Comparison of ENCODE assay signal across 1 cellular context in genomic region chr16:50393461-50394214, GRCh38.
TF ChIP-seq lines count a peak whose summit lies in the region.

No MANE protein-coding gene starts in this region.

TF ChIP-seq in K562, 482 proteins besides CTCF, POLR2A, EP300 and RAD21 (continued from another document):
- TF ChIP-seq, protein P1, sequence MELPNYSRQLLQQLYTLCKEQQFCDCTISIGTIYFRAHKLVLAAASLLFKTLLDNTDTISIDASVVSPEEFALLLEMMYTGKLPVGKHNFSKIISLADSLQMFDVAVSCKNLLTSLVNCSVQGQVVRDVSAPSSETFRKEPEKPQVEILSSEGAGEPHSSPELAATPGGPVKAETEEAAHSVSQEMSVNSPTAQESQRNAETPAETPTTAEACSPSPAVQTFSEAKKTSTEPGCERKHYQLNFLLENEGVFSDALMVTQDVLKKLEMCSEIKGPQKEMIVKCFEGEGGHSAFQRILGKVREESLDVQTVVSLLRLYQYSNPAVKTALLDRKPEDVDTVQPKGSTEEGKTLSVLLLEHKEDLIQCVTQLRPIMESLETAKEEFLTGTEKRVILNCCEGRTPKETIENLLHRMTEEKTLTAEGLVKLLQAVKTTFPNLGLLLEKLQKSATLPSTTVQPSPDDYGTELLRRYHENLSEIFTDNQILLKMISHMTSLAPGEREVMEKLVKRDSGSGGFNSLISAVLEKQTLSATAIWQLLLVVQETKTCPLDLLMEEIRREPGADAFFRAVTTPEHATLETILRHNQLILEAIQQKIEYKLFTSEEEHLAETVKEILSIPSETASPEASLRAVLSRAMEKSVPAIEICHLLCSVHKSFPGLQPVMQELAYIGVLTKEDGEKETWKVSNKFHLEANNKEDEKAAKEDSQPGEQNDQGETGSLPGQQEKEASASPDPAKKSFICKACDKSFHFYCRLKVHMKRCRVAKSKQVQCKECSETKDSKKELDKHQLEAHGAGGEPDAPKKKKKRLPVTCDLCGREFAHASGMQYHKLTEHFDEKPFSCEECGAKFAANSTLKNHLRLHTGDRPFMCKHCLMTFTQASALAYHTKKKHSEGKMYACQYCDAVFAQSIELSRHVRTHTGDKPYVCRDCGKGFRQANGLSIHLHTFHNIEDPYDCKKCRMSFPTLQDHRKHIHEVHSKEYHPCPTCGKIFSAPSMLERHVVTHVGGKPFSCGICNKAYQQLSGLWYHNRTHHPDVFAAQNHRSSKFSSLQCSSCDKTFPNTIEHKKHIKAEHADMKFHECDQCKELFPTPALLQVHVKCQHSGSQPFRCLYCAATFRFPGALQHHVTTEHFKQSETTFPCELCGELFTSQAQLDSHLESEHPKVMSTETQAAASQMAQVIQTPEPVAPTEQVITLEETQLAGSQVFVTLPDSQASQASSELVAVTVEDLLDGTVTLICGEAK (IDR thresholded peaks at IDR 0.05), result no peak
- TF ChIP-seq, protein P1 (CRISPR knock-in tag; IDR thresholded peaks at IDR 0.05), result no peak
- TF ChIP-seq ZC3H11A (IDR thresholded peaks at IDR 0.05; ENCODE audit: low read depth, low read length), result no peak
- 0 out of 2 replicates have a peak, but pooled peaks have one; percentile 49 for TF ChIP-seq ADNP (tag; IDR thresholded peaks at IDR 0.05)
- no peak for TF ChIP-seq ZC3H4 (CRISPR knock-in tag; IDR thresholded peaks at IDR 0.05; ENCODE audit: borderline replicate concordance)
- TF ChIP-seq CBX3 (IDR thresholded peaks at IDR 0.05; ENCODE audit: borderline replicate concordance in 1 of 2, low read length in 2 of 2), result no peak
- TF ChIP-seq CCNT2 (IDR thresholded peaks at IDR 0.05; ENCODE audit: borderline replicate concordance, extremely low read depth, insufficient read length, low read depth, low read length), result no peak
- no peak for TF ChIP-seq ILF3 (IDR thresholded peaks at IDR 0.05; ENCODE audit: borderline replicate concordance)
- TF ChIP-seq HDAC2 (IDR thresholded peaks at IDR 0.05), result peak; percentile 50; the same call in 1 of the 2 replicates
- peak; percentile 77 for TF ChIP-seq RBM25 (IDR thresholded peaks at IDR 0.05; ENCODE audit: low read depth, low read length, severe bottlenecking)
- TF ChIP-seq MEF2A (IDR thresholded peaks at IDR 0.05; ENCODE audit: control insufficient read depth, low read depth, low read length), result no peak
- TF ChIP-seq, protein P2, sequence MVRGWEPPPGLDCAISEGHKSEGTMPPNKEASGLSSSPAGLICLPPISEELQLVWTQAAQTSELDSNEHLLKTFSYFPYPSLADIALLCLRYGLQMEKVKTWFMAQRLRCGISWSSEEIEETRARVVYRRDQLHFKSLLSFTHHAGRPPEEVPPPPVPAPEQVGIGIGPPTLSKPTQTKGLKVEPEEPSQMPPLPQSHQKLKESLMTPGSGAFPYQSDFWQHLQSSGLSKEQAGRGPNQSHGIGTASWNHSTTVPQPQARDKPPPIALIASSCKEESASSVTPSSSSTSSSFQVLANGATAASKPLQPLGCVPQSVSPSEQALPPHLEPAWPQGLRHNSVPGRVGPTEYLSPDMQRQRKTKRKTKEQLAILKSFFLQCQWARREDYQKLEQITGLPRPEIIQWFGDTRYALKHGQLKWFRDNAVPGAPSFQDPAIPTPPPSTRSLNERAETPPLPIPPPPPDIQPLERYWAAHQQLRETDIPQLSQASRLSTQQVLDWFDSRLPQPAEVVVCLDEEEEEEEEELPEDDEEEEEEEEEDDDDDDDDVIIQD (CRISPR knock-in tag; IDR thresholded peaks at IDR 0.05), result no peak
- no peak for TF ChIP-seq NR0B1 (IDR thresholded peaks at IDR 0.05; ENCODE audit: partially characterized antibody)
- TF ChIP-seq TBL1XR1 (IDR thresholded peaks at IDR 0.05; ENCODE audit: low read length in 2 of 2), result no peak
- TF ChIP-seq STAT5A (IDR thresholded peaks at IDR 0.05; ENCODE audit: borderline replicate concordance, low read length), result no peak
- TF ChIP-seq CHD4 (IDR thresholded peaks at IDR 0.05; ENCODE audit: insufficient read depth, insufficient replicate concordance, low read depth, low read length, poor library complexity, severe bottlenecking), result peak; percentile 59
- no peak for TF ChIP-seq ZSCAN32 (CRISPR knock-in tag; IDR thresholded peaks at IDR 0.05)
- peak; percentile 72; the same call in 1 of the 2 replicates for TF ChIP-seq BCOR (IDR thresholded peaks at IDR 0.05)
- TF ChIP-seq, protein P3, sequence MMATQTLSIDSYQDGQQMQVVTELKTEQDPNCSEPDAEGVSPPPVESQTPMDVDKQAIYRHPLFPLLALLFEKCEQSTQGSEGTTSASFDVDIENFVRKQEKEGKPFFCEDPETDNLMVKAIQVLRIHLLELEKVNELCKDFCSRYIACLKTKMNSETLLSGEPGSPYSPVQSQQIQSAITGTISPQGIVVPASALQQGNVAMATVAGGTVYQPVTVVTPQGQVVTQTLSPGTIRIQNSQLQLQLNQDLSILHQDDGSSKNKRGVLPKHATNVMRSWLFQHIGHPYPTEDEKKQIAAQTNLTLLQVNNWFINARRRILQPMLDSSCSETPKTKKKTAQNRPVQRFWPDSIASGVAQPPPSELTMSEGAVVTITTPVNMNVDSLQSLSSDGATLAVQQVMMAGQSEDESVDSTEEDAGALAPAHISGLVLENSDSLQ (IDR thresholded peaks at IDR 0.05), result no peak
- TF ChIP-seq ZFP30 (CRISPR knock-in tag; IDR thresholded peaks at IDR 0.05; ENCODE audit: borderline replicate concordance), result no peak
- TF ChIP-seq ZNF24 (IDR thresholded peaks at IDR 0.05), result no peak
TF ChIP-seq in K562: peak in this region for 6.
